In genomic region chr10:26860542-26861325, GRCh38 we compare ENCODE assay signal across 8 cellular contexts. TPM values are rescaled to one million over a fixed set of nuclear protein-coding genes. Genes with fewer than 3 reads are reported as not detected.
DNase-seq lines count a peak whose midpoint lies in the region; ATAC-seq and TF ChIP-seq lines count a peak whose summit lies in the region.

Gene ABI1, minus strand, starts transcription at chr10:26860958. Its CDS starts 95 bp downstream, at chr10:26860863.

- peak; percentile 95 for DNase-seq in AG09309 (ENCODE audit: low read depth)
- peak; percentile 98 for DNase-seq in NCI-H345 (lab: John Stamatoyannopoulos, UW)
- peak; percentile 87 for DNase-seq in activated B cell treated with CpG ODN at 0.5 μM for 24 hours
- DNase-seq in caudate nucleus (lab: John Stamatoyannopoulos, UW), result peak; percentile 54 to 100 (median 96)
- peak; percentile 97 for DNase-seq in iPS-NIHi7 (ENCODE audit: extremely low spot score)
- peak; percentile 94 for DNase-seq in smooth muscle cell (lab: John Stamatoyannopoulos, UW; ENCODE audit: unreplicated experiment)

- CTCF ChIA-PET in activated B cell treated with CpG ODN at 0.5 μM for 24 hours (lab: Charles Lee), result interaction anchor here (0.7 to 3.1 kb wide), 10 partner anchors 9 to 660 kb away, joined by 3 to 27 read pairs (median 4); no protein-coding TSS in a partner anchor

- H3K4me3 Mint-ChIP-seq in activated B cell treated with CpG ODN at 0.5 μM for 24 hours, result peak within 1 kb of the TSS; percentile 98

- H3K36me3 Mint-ChIP-seq in activated B cell treated with CpG ODN at 0.5 μM for 24 hours (ENCODE audit: low read depth), result peaks cover 7% of the 10 kb centered on the region

- peak; percentile 79 for ATAC-seq in GM18909 (IDR thresholded peaks at IDR 0.05; ENCODE audit: poor library complexity, unreplicated experiment)
- ATAC-seq in HG03175 (IDR thresholded peaks at IDR 0.05; ENCODE audit: unreplicated experiment), result peak; percentile 67
- peak; percentile 90 for ATAC-seq in activated B cell treated with CpG ODN at 0.5 μM for 24 hours (ENCODE audit: low read depth)

- H3K4me3 ChIP-seq in AG09309 (ENCODE audit: control insufficient read depth, low read depth, low read length), result peak within 1 kb of the TSS; percentile 96
- peak within 1 kb of the TSS; percentile 87 for H3K4me3 ChIP-seq in smooth muscle cell

- intact Hi-C loops in activated B cell treated with CpG ODN at 0.5 μM for 24 hours (cut with micrococcal nuclease), result loop anchor here (1.0 to 5.0 kb wide), 13 partner anchors 22 to 1672 kb away; partner anchors contain the start of genes ANKRD26, APBB1IP, PDSS1 and RAB18

- H3F3A ChIP-seq in smooth muscle cell (ENCODE audit: low read depth), result peaks cover 5% of the 10 kb centered on the region

- H3K4me1 Mint-ChIP-seq in activated B cell treated with CpG ODN at 0.5 μM for 24 hours, result peaks cover 41% of the 10 kb centered on the region

- H3K9me3 Mint-ChIP-seq in activated B cell treated with CpG ODN at 0.5 μM for 24 hours, result no peaks in the 10 kb centered on the region

- peaks cover 14% of the 10 kb centered on the region for H3K4me1 ChIP-seq in smooth muscle cell (ENCODE audit: low read depth)

- H3K27me3 ChIP-seq in smooth muscle cell (ENCODE audit: low read depth), result no peaks in the 10 kb centered on the region

- H3K9ac ChIP-seq in smooth muscle cell (ENCODE audit: low read depth), result peak within 1 kb of the TSS; percentile 92

- H3K9me3 ChIP-seq in smooth muscle cell (replicated peaks; ENCODE audit: low read depth), result no peaks in the 10 kb centered on the region

- peak; percentile 67 for TF ChIP-seq CTCF in AG09309 (IDR thresholded peaks at IDR 0.05; ENCODE audit: control insufficient read depth, insufficient read depth, low read depth, low read length, missing control alignments)
- TF ChIP-seq CTCF in activated B cell treated with CpG ODN at 0.5 μM for 24 hours (IDR thresholded peaks at IDR 0.05), result peak; percentile 33
- peak; percentile 78 for TF ChIP-seq CTCF in smooth muscle cell (IDR thresholded peaks at IDR 0.05; ENCODE audit: borderline replicate concordance, insufficient read depth, poor library complexity, severe bottlenecking)

- POLR2A ChIA-PET in activated B cell treated with CpG ODN at 0.5 μM for 24 hours (lab: Charles Lee), result interaction anchor here (0.5 to 3.3 kb wide), 16 partner anchors 9 to 430 kb away, joined by 3 to 33 read pairs (median 4); partner anchors contain the start of genes APBB1IP and YME1L1

- 2% methylated on average over 53 of the region's 57 CpGs for WGBS in smooth muscle cell (ENCODE audit: low lambda C conversion rate)

- H3K27ac ChIP-seq in caudate nucleus (ENCODE audit: low read depth, low read length) (peak within 1 kb of the TSS; percentile 94), smooth muscle cell (ENCODE audit: low read depth) (peak within 1 kb of the TSS; percentile 92)

- peak within 1 kb of the TSS; percentile 98 for H3K27ac Mint-ChIP-seq in activated B cell treated with CpG ODN at 0.5 μM for 24 hours

- H4K20me1 ChIP-seq in smooth muscle cell (ENCODE audit: low read depth), result peaks cover 34% of the 10 kb centered on the region

- H3K4me2 ChIP-seq in smooth muscle cell, result peak within 1 kb of the TSS; percentile 94

- peak within 1 kb of the TSS; percentile 92 for H2AFZ ChIP-seq in smooth muscle cell (ENCODE audit: low read depth)

- H3K27me3 Mint-ChIP-seq in activated B cell treated with CpG ODN at 0.5 μM for 24 hours, result peaks cover 3% of the 10 kb centered on the region

- H3K36me3 ChIP-seq in smooth muscle cell (ENCODE audit: low read depth), result no peaks in the 10 kb centered on the region

- peaks cover 42% of the 10 kb centered on the region for H3K79me2 ChIP-seq in smooth muscle cell (ENCODE audit: low read depth)

RNA-seq across cellular contexts. Expression of gene ABI1, which starts in this region (rescaled TPM):
- 76.7 and 83.5 TPM in 2 replicates for total RNA-seq in activated B cell treated with CpG ODN at 0.5 μM for 24 hours
- total RNA-seq in smooth muscle cell, result 51.4 and 67.1 TPM in 2 replicates
- polyA plus RNA-seq in smooth muscle cell, result 40.3 and 52.2 TPM in 2 replicates

Comparison
In these comparisons a context has a peak if more than half of its experiments do, and no peak if none do; other contexts are left out.
1. Peak in every context shown above with its lines: DNase-seq, ATAC-seq, H3K4me3 ChIP-seq and H3K27ac ChIP-seq.